ENCODE assay signal across 18 cellular contexts in genomic region chr7:158591944-158592343, GRCh38. TPM values are rescaled to one million over a fixed set of nuclear protein-coding genes. Genes with fewer than 3 reads are reported as not detected.
DNase-seq lines count a peak whose midpoint lies in the region; ATAC-seq, FAIRE-seq and TF ChIP-seq lines count a peak whose summit lies in the region.
"Had no signal": no experiment of that assay in that cellular context is flagged by ENCODE, and none has a peak within 500 bp of the region (broad histone marks: within the 10 kb centered on the region; RNA-seq: fewer than 3 reads in every experiment).

No MANE protein-coding gene starts in this region.

- peak in 1 of 2 experiments; percentile 42; a peak in 1 of 4 replicates for TF ChIP-seq EP300 in HepG2 (IDR thresholded peaks at IDR 0.05; ENCODE audit: low read depth in 2 of 2, low read length in 2 of 2)
- no peak for TF ChIP-seq EP300 in HepG2 (CRISPR knock-in tag; IDR thresholded peaks at IDR 0.05; ENCODE audit: borderline replicate concordance)
- TF ChIP-seq EP300 in transverse colon (IDR thresholded peaks at IDR 0.05; ENCODE audit: low read depth), result no peak

- H2AFZ ChIP-seq in HepG2 (ENCODE audit: low read length), result no peak overlapping the region

- H3K27me3 ChIP-seq in HepG2 (ENCODE audit: control insufficient read depth in 1 of 2, insufficient read depth in 2 of 2, low read length in 2 of 2), result no peaks in the 10 kb centered on the region
- H3K27me3 ChIP-seq in right lobe of liver, result peaks cover 0 to under 1% of the 10 kb centered on the region in 2 donors
- no peaks in the 10 kb centered on the region for H3K27me3 ChIP-seq in mucosa of rectum (ENCODE audit: control insufficient read depth in 2 of 2, insufficient read depth in 2 of 2, low read length in 2 of 2)
- H3K27me3 ChIP-seq in transverse colon, result peaks cover 10% of the 10 kb centered on the region

- in situ Hi-C loops in HepG2 (cut with HindIII; ENCODE audit: extremely low pct_ligation_motif_present, low pct_unique_long_range_greater_than_20kb), result loop anchor here (5.0 kb wide), 1 partner anchor 50 kb away; no protein-coding TSS in a partner anchor
- in situ Hi-C loops in transverse colon (cut with MboI; ENCODE audit: low pct_ligation_motif_present in 1 of 4, low pct_unique_long_range_greater_than_20kb in 1 of 4, low sequenced_read_pairs in 3 of 4), result no loop called here

- CTCF ChIA-PET in HepG2 (lab: Yijun Ruan, JAX; ENCODE audit: low intra/inter-chr PET ratio, low total read pairs), result no interaction called here

- H3K9ac ChIP-seq in HepG2 (ENCODE audit: insufficient read depth, low read depth, low read length) (no peak overlapping the region), mucosa of rectum (ENCODE audit: low read depth in 1 of 2, low read length in 2 of 2) (no peak overlapping the region)

- TF ChIP-seq RAD21 in HepG2 (CRISPR knock-in tag; IDR thresholded peaks at IDR 0.05), result no peak

- WGBS in HepG2 (ENCODE audit: low lambda C conversion rate), result 76% methylated on average over 9 of the region's 15 CpGs
- WGBS in right lobe of liver (ENCODE audit: insufficient coverage, low coverage, low lambda C conversion rate, missing lambda C conversion rate), result 78% methylated on average over 11 of the region's 15 CpGs
- WGBS in transverse colon (ENCODE audit: low coverage in 1 of 2), 2 donors, result 86% methylated on average over 15 of the region's 15 CpGs; no CpG with 5 or more reads in 1 of the 2 donors

- no peaks in the 10 kb centered on the region for H4K20me1 ChIP-seq in HepG2 (ENCODE audit: insufficient read depth, low read length)

- peaks cover 52% of the 10 kb centered on the region for H3K4me1 ChIP-seq in HepG2 (ENCODE audit: insufficient read depth, low read length)
- peaks cover 0 to under 1% (median 0%) of the 10 kb centered on the region in 4 donors for H3K4me1 ChIP-seq in right lobe of liver
- peaks cover 4 to 14% of the 10 kb centered on the region in 2 donors for H3K4me1 ChIP-seq in mucosa of rectum (ENCODE audit: control insufficient read depth in 2 of 2, insufficient read depth in 2 of 2, low read length in 2 of 2)
- peaks cover 4 to 12% (median 10%) of the 10 kb centered on the region in 4 donors for H3K4me1 ChIP-seq in transverse colon
- H3K4me1 ChIP-seq: HAP-1 had no signal

- peaks cover 20% of the 10 kb centered on the region for H3K9me3 ChIP-seq in HepG2 (ENCODE audit: low read length)
- H3K9me3 ChIP-seq in right lobe of liver, result no peaks in the 10 kb centered on the region
- no peaks in the 10 kb centered on the region for H3K9me3 ChIP-seq in mucosa of rectum (ENCODE audit: control insufficient read depth in 2 of 2, low read length in 2 of 2)
- no peaks in the 10 kb centered on the region for H3K9me3 ChIP-seq in transverse colon
- H3K9me3 ChIP-seq: HAP-1 had no signal

- H3K4me3 ChIP-seq in HepG2 (replicated peaks in 1 of 3; ENCODE audit: insufficient read depth in 1 of 3, low read depth in 2 of 3, low read length in 3 of 3), result peak overlapping the region in 1 of 3 experiments; percentile 42; a peak in 1 of 6 replicates
- no peak overlapping the region for H3K4me3 ChIP-seq in right lobe of liver
- H3K4me3 ChIP-seq in mucosa of rectum (ENCODE audit: low read length in 2 of 2), result no peak overlapping the region
- H3K4me3 ChIP-seq in transverse colon, result no peak overlapping the region
- H3K4me3 ChIP-seq: HAP-1 had no signal

- peak overlapping the region; percentile 66 for H3K4me2 ChIP-seq in HepG2 (ENCODE audit: low read depth, low read length)

- FAIRE-seq in HepG2 (lab: Jason Lieb, UNC), result peak; percentile 26
- FAIRE-seq: G401.6, GM12892, H54 had no signal

- TF ChIP-seq CTCF in HepG2 (CRISPR knock-in tag; IDR thresholded peaks at IDR 0.05) (no peak), right lobe of liver (IDR thresholded peaks at IDR 0.05) (no peak), transverse colon (IDR thresholded peaks at IDR 0.05) (no peak)

- TF ChIP-seq POLR2A in HepG2 (IDR thresholded peaks at IDR 0.05; ENCODE audit: insufficient read depth in 1 of 2, low read depth in 2 of 2, low read length in 2 of 2) (no peak), right lobe of liver (IDR thresholded peaks at IDR 0.05) (no peak), transverse colon (IDR thresholded peaks at IDR 0.05) (no peak)

- H3K27ac ChIP-seq in HepG2 (ENCODE audit: extremely low read length, insufficient read depth, low read length) (peak overlapping the region; percentile 87), right lobe of liver (no peak overlapping the region), mucosa of rectum (ENCODE audit: low read depth in 2 of 2, low read length in 2 of 2) (peak overlapping the region; percentile 38 to 63), transverse colon (peak overlapping the region in 3 of 4 donors; percentile 2 to 70 (median 17))

- BruUV-seq in HepG2 (replicated peaks; lab: Mats Ljungman, UMichigan), result no TSS peak

- H3K36me3 ChIP-seq in HepG2 (replicated peaks in 1 of 2; ENCODE audit: control insufficient read depth in 1 of 2, insufficient read depth in 2 of 2, low read length in 2 of 2) (no peaks in the 10 kb centered on the region), right lobe of liver (no peaks in the 10 kb centered on the region), mucosa of rectum (ENCODE audit: control insufficient read depth in 2 of 2, insufficient read depth in 2 of 2, low read length in 2 of 2) (no peaks in the 10 kb centered on the region), transverse colon (no peaks in the 10 kb centered on the region)
- H3K36me3 ChIP-seq: HAP-1 had no signal

- no peak for ATAC-seq in HepG2
- ATAC-seq in right lobe of liver, result no peak
- no peak for ATAC-seq in HG03521 (IDR thresholded peaks at IDR 0.05; ENCODE audit: unreplicated experiment)
- ATAC-seq: CD8-positive, alpha-beta T cell had no signal

- POLR2A ChIA-PET in HepG2 (lab: Yijun Ruan, JAX), result interaction anchor here (1.0 to 4.8 kb wide), 4 partner anchors 11 to 57 kb away, joined by 4 to 29 read pairs (median 16); no protein-coding TSS in a partner anchor

- intact Hi-C loops in HepG2 (cut with micrococcal nuclease; ENCODE audit: unreplicated experiment), result loop anchor here (2.0 to 5.0 kb wide), 3 partner anchors 40 to 113 kb away; partner anchors contain the start of gene NCAPG2
- intact Hi-C loops in right lobe of liver (cut with DNase I), result no loop called here
- intact Hi-C loops in transverse colon (cut with DNase I; ENCODE audit: low total_unique reads), result no loop called here

- no peaks in the 10 kb centered on the region for H3K79me2 ChIP-seq in HepG2 (ENCODE audit: insufficient read depth, low read length)

- DNase-seq in HepG2 (ENCODE audit: low spot score) (no peak), right lobe of liver (no peak), transverse colon (no peak), NCI-H748 treated with DMSO at 0.1 percent for 48 hours (lab: John Stamatoyannopoulos, UW) (no peak)
- DNase-seq: C1 segment of cervical spinal cord; Caco-2; CD4-positive, CD25-positive, alpha-beta regulatory T cell; CD8-positive, alpha-beta T cell; DMS153; DND-41; GOT3; HFFc6 had no signal

TF ChIP-seq in HepG2, 621 proteins besides CTCF, POLR2A, EP300 and RAD21 (continues in another document):
- TF ChIP-seq SRF (IDR thresholded peaks at IDR 0.05; ENCODE audit: low read depth, low read length), result no peak
- 0 out of 2 replicates have a peak, but pooled peaks have one; percentile 16 for TF ChIP-seq NCOA2 (CRISPR knock-in tag; IDR thresholded peaks at IDR 0.05)
- no peak for TF ChIP-seq HMGXB4 (CRISPR knock-in tag; IDR thresholded peaks at IDR 0.05; ENCODE audit: borderline replicate concordance in 1 of 2, low read depth in 1 of 2)

RNA-seq across cellular contexts. Expression of gene PTPRN2, which starts 4.3 kb away (rescaled TPM):
- total RNA-seq in HepG2 (2016; rRNA removed; fragmentation: Illumina TruSeq; extraction: Trizol) (1.7 and 2.5 TPM in 2 replicates), right lobe of liver (under 1 TPM; 0.15 to 0.87 (median 0.67) TPM), transverse colon (10 to 100 TPM; 15.4 to 31.1 (median 21.8) TPM)
- total RNA-seq in HepG2 (2016; cell fraction: cytosol; rRNA removed; fragmentation: Illumina TruSeq; extraction: Trizol; ENCODE audit: low read depth), result 0.88 and 1.4 TPM in 2 replicates
- total RNA-seq in HepG2 (2016; cell fraction: insoluble cytoplasmic fraction; rRNA removed; fragmentation: Illumina TruSeq; extraction: Trizol), result 1.4 and 2.6 TPM in 2 replicates
- 2.3 TPM in 2 replicates for total RNA-seq in HepG2 (2016; cell fraction: membrane; rRNA removed; fragmentation: Illumina TruSeq; extraction: Trizol)
- total RNA-seq in HepG2 (2016; cell fraction: nucleus; rRNA removed; fragmentation: Illumina TruSeq; extraction: Trizol), result 3.7 and 5.0 TPM in 2 replicates
- 24.2 and 50.0 TPM in 2 replicates for polyA plus RNA-seq in HepG2 (2011; rRNA removed)
- polyA plus RNA-seq in HepG2 (2011; cell fraction: cytosol; rRNA removed), result 42.2 and 59.6 TPM in 2 replicates
- 73.6 and 81.5 TPM in 2 replicates for polyA plus RNA-seq in HepG2 (2011; cell fraction: nucleus; rRNA removed)
- polyA plus RNA-seq in HepG2 (2012), result 49.0 and 72.5 TPM in 2 replicates
- 0.94 and 1.3 TPM in 2 replicates for polyA plus RNA-seq in HepG2 (2016; cell fraction: cytosol; fragmentation: Illumina TruSeq; extraction: Trizol; ENCODE audit: low read depth)
- polyA plus RNA-seq in HepG2 (2016; cell fraction: insoluble cytoplasmic fraction; fragmentation: Illumina TruSeq; extraction: Trizol; ENCODE audit: low read depth), result 2.5 TPM in 2 replicates
- 1.7 and 2.2 TPM in 2 replicates for polyA plus RNA-seq in HepG2 (2016; cell fraction: membrane; fragmentation: Illumina TruSeq; extraction: Trizol; ENCODE audit: low read depth)
- polyA plus RNA-seq in HepG2 (2016; cell fraction: nucleus; fragmentation: Illumina TruSeq; extraction: Trizol; ENCODE audit: insufficient read depth, low read depth), result 3.0 and 5.1 TPM in 2 replicates
- 35.1 TPM in 1 of 2 replicates, not detected in the other for polyA minus RNA-seq in HepG2 (2011; rRNA and poly(A)+ RNA removed; ENCODE audit: low replicate concordance)
- 18.6 and 43.5 TPM in 2 replicates for polyA minus RNA-seq in HepG2 (2011; cell fraction: cytosol; rRNA and poly(A)+ RNA removed)
- 33.3 and 45.4 TPM in 2 replicates for polyA minus RNA-seq in HepG2 (2011; cell fraction: nucleus; rRNA and poly(A)+ RNA removed)

Comparison
In these comparisons a context has a peak if more than half of its experiments do, and no peak if none do; other contexts are left out.
1. H3K27ac ChIP-seq: peak in HepG2 (single experiment), mucosa of rectum (2 of 2) and transverse colon (3 of 4); none in right lobe of liver (0 of 3).